23 cellular contexts compared by ENCODE assay signal in genomic region chr12:72024613-72025012, GRCh38.
"Had no signal": no experiment of that assay in that cellular context is flagged by ENCODE, and none has a peak within 500 bp of the region (broad histone marks: within the 10 kb centered on the region; RNA-seq: fewer than 3 reads in every experiment).

No MANE protein-coding gene starts in this region.

- H3K9ac ChIP-seq: parathyroid adenoma had no signal

- H3K9me3 Mint-ChIP-seq: dendritic cell treated with granulocyte-macrophage colony-stimulating factor and Interleukin-4, amounts not matched to agents 40 ng/mL and 50 ng/mL, for 4 days; effector memory CD8-positive, alpha-beta T cell; naive thymus-derived CD8-positive, alpha-beta T cell; stimulated activated naive B cell treated with anti-CD40 and anti-IgM and Interleukin-4, amounts not matched to agents 10 μg/mL and 1 μg/mL and 100 μg/mL, for 72 hours; stimulated activated naive CD8-positive, alpha-beta T cell treated with anti-CD3 and anti-CD28 coated beads, Interleukin-15, amount 100 ng/mL, for 72 hours had no signal

- H3K4me1 Mint-ChIP-seq: naive thymus-derived CD8-positive, alpha-beta T cell; stimulated activated naive B cell treated with anti-CD40 and anti-IgM and Interleukin-4, amounts not matched to agents 10 μg/mL and 1 μg/mL and 100 μg/mL, for 72 hours; stimulated activated naive CD8-positive, alpha-beta T cell treated with anti-CD3 and anti-CD28 coated beads, Interleukin-15, amount 100 ng/mL, for 72 hours had no signal

- H3K4me3 ChIP-seq: cardiac muscle cell, heart left ventricle, mucosa of descending colon, prostate gland, sigmoid colon, skin epidermis, thoracic aorta, transverse colon had no signal

- H3K9me3 ChIP-seq: heart left ventricle, mucosa of descending colon, prostate gland, sigmoid colon, thoracic aorta, transverse colon had no signal

- H3K4me1 ChIP-seq: heart left ventricle, parathyroid adenoma, prostate gland, sigmoid colon, transverse colon had no signal

- H3K36me3 ChIP-seq: cardiac muscle cell, heart left ventricle, prostate gland, sigmoid colon, thoracic aorta, transverse colon had no signal

- ATAC-seq: effector memory CD8-positive, alpha-beta T cell; foreskin keratinocyte; heart left ventricle; left lobe of liver; mucosa of descending colon; naive thymus-derived CD8-positive, alpha-beta T cell; stimulated activated naive B cell treated with anti-CD40 and anti-IgM and Interleukin-4, amounts not matched to agents 10 μg/mL and 1 μg/mL and 100 μg/mL, for 72 hours; stimulated activated naive CD8-positive, alpha-beta T cell treated with anti-CD3 and anti-CD28 coated beads, Interleukin-15, amount 100 ng/mL, for 72 hours had no signal

- H3K27me3 ChIP-seq: cardiac muscle cell, foreskin keratinocyte, sigmoid colon, transverse colon had no signal

- FAIRE-seq: colon had no signal

- H2AFZ ChIP-seq: parathyroid adenoma had no signal

- H3K4me3 Mint-ChIP-seq: dendritic cell treated with granulocyte-macrophage colony-stimulating factor and Interleukin-4, amounts not matched to agents 40 ng/mL and 50 ng/mL, for 4 days; effector memory CD8-positive, alpha-beta T cell; naive thymus-derived CD8-positive, alpha-beta T cell; stimulated activated naive B cell treated with anti-CD40 and anti-IgM and Interleukin-4, amounts not matched to agents 10 μg/mL and 1 μg/mL and 100 μg/mL, for 72 hours; stimulated activated naive CD8-positive, alpha-beta T cell treated with anti-CD3 and anti-CD28 coated beads, Interleukin-15, amount 100 ng/mL, for 72 hours had no signal

- H3K27ac ChIP-seq: cardiac muscle cell, foreskin keratinocyte, heart left ventricle, parathyroid adenoma, prostate gland, sigmoid colon, thoracic aorta, transverse colon had no signal

- H3K79me2 ChIP-seq: parathyroid adenoma had no signal

- H3K36me3 Mint-ChIP-seq: naive thymus-derived CD8-positive, alpha-beta T cell; stimulated activated naive B cell treated with anti-CD40 and anti-IgM and Interleukin-4, amounts not matched to agents 10 μg/mL and 1 μg/mL and 100 μg/mL, for 72 hours had no signal

- DNase-seq: effector memory CD8-positive, alpha-beta T cell; erythroblast; foreskin keratinocyte; heart left ventricle; hypothalamus; islet precursor cell; mucosa of descending colon; naive thymus-derived CD8-positive, alpha-beta T cell; retina; sigmoid colon; stimulated activated CD4-positive, alpha-beta T cell treated with anti-CD3 and anti-CD28 coated beads, Interleukin-2, amount 100 ng/mL, for 24 hours; stimulated activated CD4-positive, alpha-beta T cell treated with anti-CD3 and anti-CD28 coated beads, Interleukin-4, amount 100 ng/mL, for 4 hours; stimulated activated naive B cell treated with anti-CD40 and anti-IgM and Interleukin-4, amounts not matched to agents 10 μg/mL and 1 μg/mL and 100 μg/mL, for 72 hours; stimulated activated naive CD8-positive, alpha-beta T cell treated with anti-CD3 and anti-CD28 coated beads, Interleukin-15, amount 100 ng/mL, for 72 hours; transverse colon had no signal

- H3K27ac Mint-ChIP-seq: dendritic cell treated with granulocyte-macrophage colony-stimulating factor and Interleukin-4, amounts not matched to agents 40 ng/mL and 50 ng/mL, for 4 days; effector memory CD8-positive, alpha-beta T cell; naive thymus-derived CD8-positive, alpha-beta T cell; stimulated activated naive B cell treated with anti-CD40 and anti-IgM and Interleukin-4, amounts not matched to agents 10 μg/mL and 1 μg/mL and 100 μg/mL, for 72 hours; stimulated activated naive CD8-positive, alpha-beta T cell treated with anti-CD3 and anti-CD28 coated beads, Interleukin-15, amount 100 ng/mL, for 72 hours had no signal
